ENCODE assay signal across 8 cellular contexts in the genomic region with DNA sequence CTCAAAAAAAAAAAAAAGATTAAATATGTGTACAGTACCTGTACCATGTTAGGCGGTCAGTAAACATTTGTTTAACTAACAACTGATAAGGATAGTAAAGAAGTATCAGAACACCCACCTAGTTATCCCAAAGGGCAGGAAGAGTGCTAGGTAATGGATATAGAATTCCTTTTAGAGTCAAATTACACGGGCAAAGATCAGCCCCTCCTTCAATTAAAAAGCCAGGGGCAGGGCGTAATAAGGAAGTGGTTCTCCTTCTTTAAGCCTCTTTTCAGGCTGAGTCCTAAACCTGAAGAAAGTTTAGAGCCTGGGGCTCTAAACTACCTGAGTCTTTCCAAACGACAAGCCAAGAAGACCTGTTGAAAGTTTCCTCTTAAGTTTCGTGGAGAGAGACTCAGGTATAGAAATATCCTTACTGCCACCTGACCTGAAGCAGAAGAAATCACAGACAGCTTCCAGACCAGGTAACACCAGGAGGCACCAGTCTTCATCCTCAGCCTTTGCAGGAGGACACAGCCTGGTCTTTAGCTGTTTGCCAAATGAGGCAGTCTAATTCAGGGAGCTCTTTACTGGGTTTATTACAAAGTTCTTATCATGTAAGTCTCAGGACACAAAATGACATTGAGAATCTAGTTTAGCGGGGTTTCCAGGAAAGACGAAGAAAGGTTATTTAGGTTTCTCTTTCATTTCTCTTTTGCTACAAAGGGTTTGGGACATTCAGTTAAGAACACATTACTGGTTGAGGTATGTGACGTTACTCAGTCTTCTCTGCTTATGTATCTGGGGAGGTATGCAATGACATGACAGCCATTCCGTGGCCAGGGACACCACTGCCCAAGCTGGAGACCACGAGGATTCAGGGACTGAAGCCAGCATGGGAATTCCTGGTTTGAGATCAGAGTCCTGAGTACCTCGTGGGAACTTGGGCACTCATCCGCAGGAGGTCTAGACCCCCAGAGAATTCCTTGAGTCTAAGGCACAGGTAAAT. TPM values are rescaled to one million over a fixed set of nuclear protein-coding genes. Genes with fewer than 3 reads are reported as not detected.
A peak's percentile ranks its signal among the peaks of the same experiment; 100 is the strongest.
DNase-seq lines count a peak whose midpoint lies in the region; ATAC-seq, FAIRE-seq and TF ChIP-seq lines count a peak whose summit lies in the region.

A gene with protein sequence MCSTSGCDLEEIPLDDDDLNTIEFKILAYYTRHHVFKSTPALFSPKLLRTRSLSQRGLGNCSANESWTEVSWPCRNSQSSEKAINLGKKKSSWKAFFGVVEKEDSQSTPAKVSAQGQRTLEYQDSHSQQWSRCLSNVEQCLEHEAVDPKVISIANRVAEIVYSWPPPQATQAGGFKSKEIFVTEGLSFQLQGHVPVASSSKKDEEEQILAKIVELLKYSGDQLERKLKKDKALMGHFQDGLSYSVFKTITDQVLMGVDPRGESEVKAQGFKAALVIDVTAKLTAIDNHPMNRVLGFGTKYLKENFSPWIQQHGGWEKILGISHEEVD (plus strand): TSS at position 266 of the 988 bp plus-strand sequence. CDS start 8,367 bp downstream, outside the sequence.

- TF ChIP-seq EP300 in GM12878 (IDR thresholded peaks at IDR 0.05; ENCODE audit: borderline replicate concordance in 1 of 2, control insufficient read depth in 1 of 2, low read depth in 2 of 2, low read length in 2 of 2): no peak

- TSS peak; percentile 79 for BruUV-seq in GM12878 (replicated peaks; lab: Mats Ljungman, UMichigan)

- TF ChIP-seq POLR2A in GM12878 (IDR thresholded peaks at IDR 0.05; ENCODE audit: low read depth, low read length): no peak

- TF ChIP-seq RAD21 in GM12878 (IDR thresholded peaks at IDR 0.05; ENCODE audit: insufficient read depth, low read depth, low read length): no peak

- peak within 1 kb of the TSS; percentile 70 for H3K27ac ChIP-seq in GM12878 (ENCODE audit: control insufficient read depth, insufficient read depth)
- H3K27ac ChIP-seq in small intestine (ENCODE audit: low read depth in 1 of 2, low read length in 1 of 2): peak within 1 kb of the TSS; percentile 80 to 91

- no peaks in the 10 kb centered on the region for H3K27me3 ChIP-seq in GM12878 (replicated peaks in 1 of 2; ENCODE audit: control insufficient read depth in 2 of 2, insufficient read depth in 2 of 2, low read length in 1 of 2)
- H3K27me3 ChIP-seq in small intestine (ENCODE audit: control insufficient read depth in 2 of 2, insufficient read depth in 2 of 2, low read length in 2 of 2): no peaks in the 10 kb centered on the region

- RAD21 ChIA-PET in GM12878 (lab: Charles Lee; ENCODE audit: unreplicated experiment): interaction anchor here (0.5 to 2.0 kb wide), 5 partner anchors 12 to 490 kb away, joined by 3 to 11 read pairs (median 8); no protein-coding TSS in a partner anchor

- DNase-seq in HT-29 (ENCODE audit: low spot score) (peak; percentile 74), GM12878 (ENCODE audit: low read depth, low spot score) (peak; percentile 36), small intestine (peak; percentile 95), retina (no peak), NCI-H2227 (lab: John Stamatoyannopoulos, UW; ENCODE audit: unreplicated experiment) (no peak), pons (ENCODE audit: low spot score) (no peak), 8988T (no peak)

- no peak; a peak in 1 of 6 replicates for TF ChIP-seq CTCF in GM12878 (IDR thresholded peaks at IDR 0.05 in 2 of 3, conservative IDR thresholded peaks at IDR 0.05 in 1 of 3; ENCODE audit: control insufficient read depth in 2 of 3, extremely low read depth in 1 of 3, insufficient read depth in 1 of 3, low read depth in 3 of 3, low read length in 3 of 3)

- in situ Hi-C loops in GM12878 (cut with MboI): no loop called here

- CTCF ChIA-PET in GM12878 (lab: Yijun Ruan, JAX): interaction anchor here (0.6 to 4.4 kb wide), 19 partner anchors 11 to 666 kb away, joined by 3 to 29 read pairs (median 4); no protein-coding TSS in a partner anchor

- POLR2A ChIA-PET in GM12878 (lab: Charles Lee): interaction anchor here (1.0 kb wide), 1 partner anchor 313 kb away, joined by 4 read pairs; no protein-coding TSS in a partner anchor

- no peaks in the 10 kb centered on the region for H3K36me3 ChIP-seq in GM12878 (ENCODE audit: control insufficient read depth in 2 of 2, insufficient read depth in 2 of 2, low read length in 1 of 2)
- no peaks in the 10 kb centered on the region for H3K36me3 ChIP-seq in small intestine (ENCODE audit: control insufficient read depth in 2 of 2, insufficient read depth in 2 of 2, low read length in 2 of 2)

- ATAC-seq in GM18867 (IDR thresholded peaks at IDR 0.05; ENCODE audit: unreplicated experiment) (peak; percentile 62), GM12878 (peak; percentile 86)

- SMC1A ChIA-PET in GM12878 (lab: Charles Lee; ENCODE audit: uncharacterized antibody, unreplicated experiment): interaction anchor here (1.0 to 2.0 kb wide), 9 partner anchors 11 to 492 kb away, joined by 3 to 10 read pairs (median 6); no protein-coding TSS in a partner anchor

- H3K9ac ChIP-seq in GM12878 (ENCODE audit: control insufficient read depth, insufficient read depth, low read length): peak within 1 kb of the TSS; percentile 77

- peak within 1 kb of the TSS; percentile 86 for H2AFZ ChIP-seq in GM12878 (ENCODE audit: control insufficient read depth, low read depth, low read length)

- intact Hi-C loops in GM12878 (cut with micrococcal nuclease; ENCODE audit: unreplicated experiment): no loop called here

- FAIRE-seq in GM12878 (lab: Jason Lieb, UNC) (peak; percentile 88), small intestine (lab: Jason Lieb, UNC) (peak; percentile 33)

- no peaks in the 10 kb centered on the region for H3K79me2 ChIP-seq in GM12878 (ENCODE audit: control insufficient read depth, insufficient read depth, low read length)

- peak within 1 kb of the TSS; percentile 99 for H3K4me2 ChIP-seq in GM12878 (ENCODE audit: control insufficient read depth, insufficient read depth)

- 38% methylated on average over 12 of the region's 12 CpGs for WGBS in GM12878 (ENCODE audit: insufficient coverage, insufficient replicate concordance, low lambda C conversion rate, missing lambda C conversion rate)
- WGBS in small intestine, 3 donors: 8 to 43% (median 21%) methylated on average over 12 of the region's 12 CpGs

- H4K20me1 ChIP-seq in GM12878 (ENCODE audit: control insufficient read depth, insufficient read depth): no peaks in the 10 kb centered on the region

- H3K4me1 ChIP-seq in GM12878 (ENCODE audit: control insufficient read depth, insufficient read depth, low read length) (peaks cover 7% of the 10 kb centered on the region), small intestine (ENCODE audit: control insufficient read depth in 2 of 2, insufficient read depth in 1 of 2, low read depth in 1 of 2, low read length in 1 of 2) (no peaks in the 10 kb centered on the region)

- H3K9me3 ChIP-seq in GM12878 (replicated peaks; ENCODE audit: control insufficient read depth, insufficient read depth, low read length) (no peaks in the 10 kb centered on the region), small intestine (ENCODE audit: control insufficient read depth, low read depth) (no peaks in the 10 kb centered on the region)

- H3K4me3 ChIP-seq in GM12878 (peak within 1 kb of the TSS; percentile 72), small intestine (ENCODE audit: low read depth in 1 of 2, low read length in 2 of 2) (peak within 1 kb of the TSS in 1 of 2 donors; percentile 73)

TF ChIP-seq in GM12878, 131 proteins besides CTCF, POLR2A, EP300 and RAD21:
- TF ChIP-seq FOXK2 (IDR thresholded peaks at IDR 0.05) (no peak), SPI1 (IDR thresholded peaks at IDR 0.05; ENCODE audit: borderline replicate concordance, insufficient read depth, low read depth, low read length) (peak; percentile 64; the same call in 1 of the 2 replicates), CBX5 (IDR thresholded peaks at IDR 0.05; ENCODE audit: low read depth) (no peak), CREB1 (IDR thresholded peaks at IDR 0.05; ENCODE audit: low read depth) (peak; percentile 49; the same call in 1 of the 2 replicates), POLR2AphosphoS5 (IDR thresholded peaks at IDR 0.05; ENCODE audit: low read length) (0 out of 2 replicates have a peak, but pooled peaks have one; percentile 18), TAF1 (IDR thresholded peaks at IDR 0.05; ENCODE audit: borderline replicate concordance, low read depth, low read length) (peak; percentile 31; the same call in 1 of the 2 replicates), ATF7 (IDR thresholded peaks at IDR 0.05; ENCODE audit: low read depth) (peak; percentile 15; the same call in 1 of the 2 replicates), ZBED1 (IDR thresholded peaks at IDR 0.05; ENCODE audit: borderline replicate concordance) (no peak)
TF ChIP-seq in GM12878: peak in this region for 5.

RNA-seq across cellular contexts. Expression of the gene that starts here (rescaled TPM):
- total RNA-seq in HT-29 (2014; rRNA removed; shearing (Covaris generic)): 2.3 and 2.6 TPM in 2 replicates
- total RNA-seq in GM12878 (2013; cell fraction: nucleolus; rRNA removed): 1.8 and 3.6 TPM in 2 replicates
- total RNA-seq in GM12878 (2014; rRNA removed) (0.68 and 1.5 TPM in 2 replicates), GM12878 (2014; rRNA removed; fragmentation: Illumina TruSeq; extraction: Trizol) (1.6 and 2.5 TPM in 2 replicates), GM12878 (2021) (0.85 and 2.2 TPM in 2 replicates)
- 1.8 TPM for polyA plus RNA-seq in GM12878 (2011; ENCODE audit: low read depth)
- polyA plus RNA-seq in GM12878 (2011; rRNA removed) (0.58 and 0.73 TPM in 2 replicates), GM12878 (2014; fragmentation: Illumina TruSeq; extraction: Trizol) (1.1 and 2.1 TPM in 2 replicates), GM12878 (2014; fragmentation: Nextera tagmentation; extraction: Ambion mirVana) (under 1 TPM; 0.62 to 0.64 TPM), GM12878 (2014; rRNA removed) (0.71 and 1.7 TPM in 2 replicates), GM12878 (2016; fragmentation: Nextera tagmentation; extraction: Ambion mirVana) (1 to 10 TPM in 1 of 2 experiments, under 1 TPM in 1; 0.59 to 2.0 TPM), small intestine (10 to 100 TPM; 19.2 to 29.3 (median 23.1) TPM)
- polyA plus RNA-seq in GM12878 (2011; cell fraction: cytosol; rRNA removed): 0.34 and 0.37 TPM in 2 replicates
- polyA plus RNA-seq in GM12878 (2011; cell fraction: nucleus; rRNA removed): 0.29 and 0.37 TPM in 2 replicates
- 0.74 and 1.3 TPM in 2 replicates for polyA plus RNA-seq in GM12878 (2012)
- 0.44 and 1.7 TPM in 2 replicates for polyA minus RNA-seq in GM12878 (2011; rRNA and poly(A)+ RNA removed)
- polyA minus RNA-seq in GM12878 (2011; cell fraction: cytosol; rRNA and poly(A)+ RNA removed): not detected in 2 replicates
- 0.60 and 0.96 TPM in 2 replicates for polyA minus RNA-seq in GM12878 (2011; cell fraction: nucleus; rRNA and poly(A)+ RNA removed)

Comparison
In these comparisons a context has a peak if more than half of its experiments do, and no peak if none do; other contexts are left out.
1. RNA of the gene that starts here (polyA plus RNA-seq): 19.2 to 29.3 TPM in small intestine; 0.29 to 2.1 TPM in GM12878; every median in the first group is over 4 times any median in the second.
2. DNase-seq: peak in HT-29 (single experiment), GM12878 (single experiment) and small intestine (single experiment); none in retina (single experiment), NCI-H2227 (single experiment), pons (single experiment) and 8988T (single experiment).